In the genomic region with DNA sequence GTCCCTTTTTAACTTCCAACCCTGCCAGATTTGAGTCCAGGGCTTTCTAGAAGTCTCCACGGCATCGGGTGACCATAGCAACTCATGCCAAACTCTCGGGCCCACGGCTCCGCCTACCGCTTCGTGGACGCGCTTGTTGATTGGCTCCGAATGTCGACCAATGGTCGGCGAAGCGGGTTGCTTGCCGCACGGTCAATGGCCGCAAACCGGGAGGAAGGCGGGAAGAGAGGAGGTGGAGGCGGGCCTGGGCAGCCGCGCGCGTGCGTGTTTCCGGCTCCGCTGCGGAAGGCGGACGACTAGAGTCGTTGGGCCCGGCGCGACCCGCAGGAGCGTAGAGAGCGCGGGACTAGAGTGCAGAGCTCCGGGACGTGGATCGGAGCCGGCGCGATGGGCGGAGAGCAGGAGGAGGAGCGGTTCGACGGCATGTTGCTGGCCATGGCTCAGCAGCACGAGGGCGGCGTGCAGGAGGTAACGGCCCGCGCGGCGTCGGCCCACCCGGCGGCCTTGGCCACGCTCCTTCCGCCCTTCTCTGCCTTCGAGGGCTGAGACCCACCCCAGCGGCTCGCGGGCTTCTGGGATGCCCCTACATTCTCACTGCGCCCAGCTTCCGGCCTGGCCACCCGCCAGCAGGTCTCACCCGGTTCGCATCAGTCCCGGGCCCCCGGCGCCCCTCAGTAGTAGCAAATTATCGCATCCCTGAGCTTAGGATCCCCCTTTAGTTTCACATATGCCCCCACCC, we compare ENCODE assay signal across 1 cellular context.
TF ChIP-seq lines count a peak whose summit lies in the region.

A gene (plus strand): TSS at position 282 of the 739 bp plus-strand sequence. CDS start 106 bp downstream, at position 388.

TF ChIP-seq in HepG2, 621 proteins besides CTCF, POLR2A, EP300 and RAD21 (continued from another document and continues in another):
- TF ChIP-seq, protein P1, sequence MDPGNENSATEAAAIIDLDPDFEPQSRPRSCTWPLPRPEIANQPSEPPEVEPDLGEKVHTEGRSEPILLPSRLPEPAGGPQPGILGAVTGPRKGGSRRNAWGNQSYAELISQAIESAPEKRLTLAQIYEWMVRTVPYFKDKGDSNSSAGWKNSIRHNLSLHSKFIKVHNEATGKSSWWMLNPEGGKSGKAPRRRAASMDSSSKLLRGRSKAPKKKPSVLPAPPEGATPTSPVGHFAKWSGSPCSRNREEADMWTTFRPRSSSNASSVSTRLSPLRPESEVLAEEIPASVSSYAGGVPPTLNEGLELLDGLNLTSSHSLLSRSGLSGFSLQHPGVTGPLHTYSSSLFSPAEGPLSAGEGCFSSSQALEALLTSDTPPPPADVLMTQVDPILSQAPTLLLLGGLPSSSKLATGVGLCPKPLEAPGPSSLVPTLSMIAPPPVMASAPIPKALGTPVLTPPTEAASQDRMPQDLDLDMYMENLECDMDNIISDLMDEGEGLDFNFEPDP (CRISPR knock-in tag; conservative IDR thresholded peaks at IDR 0.05), result peak; percentile 66; the same call in 1 of the 2 replicates
- TF ChIP-seq, protein P2, sequence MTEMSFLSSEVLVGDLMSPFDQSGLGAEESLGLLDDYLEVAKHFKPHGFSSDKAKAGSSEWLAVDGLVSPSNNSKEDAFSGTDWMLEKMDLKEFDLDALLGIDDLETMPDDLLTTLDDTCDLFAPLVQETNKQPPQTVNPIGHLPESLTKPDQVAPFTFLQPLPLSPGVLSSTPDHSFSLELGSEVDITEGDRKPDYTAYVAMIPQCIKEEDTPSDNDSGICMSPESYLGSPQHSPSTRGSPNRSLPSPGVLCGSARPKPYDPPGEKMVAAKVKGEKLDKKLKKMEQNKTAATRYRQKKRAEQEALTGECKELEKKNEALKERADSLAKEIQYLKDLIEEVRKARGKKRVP (CRISPR knock-in tag; IDR thresholded peaks at IDR 0.05), result peak in 1 of 2 experiments; percentile 37; a peak in 2 of 4 replicates
- TF ChIP-seq FOXC1 (CRISPR knock-in tag; IDR thresholded peaks at IDR 0.05; ENCODE audit: borderline replicate concordance) (peak; percentile 95), SIN3A (IDR thresholded peaks at IDR 0.05; ENCODE audit: borderline replicate concordance, low read depth, low read length) (no peak; the same call in 1 of the 2 replicates), HES4 (CRISPR knock-in tag; IDR thresholded peaks at IDR 0.05; ENCODE audit: borderline replicate concordance) (peak; percentile 95), ZNF224 (CRISPR knock-in tag; IDR thresholded peaks at IDR 0.05) (peak; percentile 63; the same call in 1 of the 2 replicates), PCBP2 (optimal IDR thresholded peaks at IDR 0.05; ENCODE audit: low read depth, low read length, poor library complexity, severe bottlenecking) (no peak), KDM3A (CRISPR knock-in tag; IDR thresholded peaks at IDR 0.05; ENCODE audit: low read depth) (no peak; the same call in 1 of the 2 replicates), ATRX (CRISPR knock-in tag; IDR thresholded peaks at IDR 0.05; ENCODE audit: borderline replicate concordance) (no peak), ZNF558 (CRISPR knock-in tag; IDR thresholded peaks at IDR 0.05; ENCODE audit: borderline replicate concordance) (peak; percentile 93; the same call in 1 of the 2 replicates), ZNF10 (CRISPR knock-in tag; IDR thresholded peaks at IDR 0.05; ENCODE audit: borderline replicate concordance, low read depth) (no peak), ZNF441 (CRISPR knock-in tag; IDR thresholded peaks at IDR 0.05; ENCODE audit: borderline replicate concordance) (0 out of 2 replicates have a peak, but pooled peaks have one; percentile 13), ZNF12 (CRISPR knock-in tag; IDR thresholded peaks at IDR 0.05) (no peak), ZNF383 (CRISPR knock-in tag; IDR thresholded peaks at IDR 0.05; ENCODE audit: borderline replicate concordance) (0 out of 2 replicates have a peak, but pooled peaks have one; percentile 7), ZNF264 (CRISPR knock-in tag; IDR thresholded peaks at IDR 0.05) (0 out of 2 replicates have a peak, but pooled peaks have one; percentile 25), NAIF1 (CRISPR knock-in tag; IDR thresholded peaks at IDR 0.05; ENCODE audit: borderline replicate concordance) (peak; percentile 50; the same call in 1 of the 2 replicates), THYN1 (CRISPR knock-in tag; IDR thresholded peaks at IDR 0.05; ENCODE audit: borderline replicate concordance, low read depth) (no peak), IRX3 (CRISPR knock-in tag; IDR thresholded peaks at IDR 0.05; ENCODE audit: borderline replicate concordance, low read depth) (peak; percentile 19), ZNF841 (CRISPR knock-in tag; IDR thresholded peaks at IDR 0.05; ENCODE audit: borderline replicate concordance) (no peak), ZNF263 (CRISPR knock-in tag; IDR thresholded peaks at IDR 0.05) (peak; percentile 47; the same call in 1 of the 2 replicates), SIX4 (CRISPR knock-in tag; IDR thresholded peaks at IDR 0.05) (no peak)
- TF ChIP-seq, protein P3, sequence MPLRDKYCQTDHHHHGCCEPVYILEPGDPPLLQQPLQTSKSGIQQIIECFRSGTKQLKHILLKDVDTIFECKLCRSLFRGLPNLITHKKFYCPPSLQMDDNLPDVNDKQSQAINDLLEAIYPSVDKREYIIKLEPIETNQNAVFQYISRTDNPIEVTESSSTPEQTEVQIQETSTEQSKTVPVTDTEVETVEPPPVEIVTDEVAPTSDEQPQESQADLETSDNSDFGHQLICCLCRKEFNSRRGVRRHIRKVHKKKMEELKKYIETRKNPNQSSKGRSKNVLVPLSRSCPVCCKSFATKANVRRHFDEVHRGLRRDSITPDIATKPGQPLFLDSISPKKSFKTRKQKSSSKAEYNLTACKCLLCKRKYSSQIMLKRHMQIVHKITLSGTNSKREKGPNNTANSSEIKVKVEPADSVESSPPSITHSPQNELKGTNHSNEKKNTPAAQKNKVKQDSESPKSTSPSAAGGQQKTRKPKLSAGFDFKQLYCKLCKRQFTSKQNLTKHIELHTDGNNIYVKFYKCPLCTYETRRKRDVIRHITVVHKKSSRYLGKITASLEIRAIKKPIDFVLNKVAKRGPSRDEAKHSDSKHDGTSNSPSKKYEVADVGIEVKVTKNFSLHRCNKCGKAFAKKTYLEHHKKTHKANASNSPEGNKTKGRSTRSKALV (CRISPR knock-in tag; IDR thresholded peaks at IDR 0.05), result no peak
- TF ChIP-seq, protein P4, sequence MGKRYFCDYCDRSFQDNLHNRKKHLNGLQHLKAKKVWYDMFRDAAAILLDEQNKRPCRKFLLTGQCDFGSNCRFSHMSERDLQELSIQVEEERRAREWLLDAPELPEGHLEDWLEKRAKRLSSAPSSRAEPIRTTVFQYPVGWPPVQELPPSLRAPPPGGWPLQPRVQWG (CRISPR knock-in tag; IDR thresholded peaks at IDR 0.05; ENCODE audit: borderline replicate concordance, low read depth), result no peak
- TF ChIP-seq, protein P5, sequence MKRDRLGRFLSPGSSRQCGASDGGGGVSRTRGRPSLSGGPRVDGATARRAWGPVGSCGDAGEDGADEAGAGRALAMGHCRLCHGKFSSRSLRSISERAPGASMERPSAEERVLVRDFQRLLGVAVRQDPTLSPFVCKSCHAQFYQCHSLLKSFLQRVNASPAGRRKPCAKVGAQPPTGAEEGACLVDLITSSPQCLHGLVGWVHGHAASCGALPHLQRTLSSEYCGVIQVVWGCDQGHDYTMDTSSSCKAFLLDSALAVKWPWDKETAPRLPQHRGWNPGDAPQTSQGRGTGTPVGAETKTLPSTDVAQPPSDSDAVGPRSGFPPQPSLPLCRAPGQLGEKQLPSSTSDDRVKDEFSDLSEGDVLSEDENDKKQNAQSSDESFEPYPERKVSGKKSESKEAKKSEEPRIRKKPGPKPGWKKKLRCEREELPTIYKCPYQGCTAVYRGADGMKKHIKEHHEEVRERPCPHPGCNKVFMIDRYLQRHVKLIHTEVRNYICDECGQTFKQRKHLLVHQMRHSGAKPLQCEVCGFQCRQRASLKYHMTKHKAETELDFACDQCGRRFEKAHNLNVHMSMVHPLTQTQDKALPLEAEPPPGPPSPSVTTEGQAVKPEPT (CRISPR knock-in tag; IDR thresholded peaks at IDR 0.05; ENCODE audit: low read depth), result no peak
- TF ChIP-seq, protein P6, sequence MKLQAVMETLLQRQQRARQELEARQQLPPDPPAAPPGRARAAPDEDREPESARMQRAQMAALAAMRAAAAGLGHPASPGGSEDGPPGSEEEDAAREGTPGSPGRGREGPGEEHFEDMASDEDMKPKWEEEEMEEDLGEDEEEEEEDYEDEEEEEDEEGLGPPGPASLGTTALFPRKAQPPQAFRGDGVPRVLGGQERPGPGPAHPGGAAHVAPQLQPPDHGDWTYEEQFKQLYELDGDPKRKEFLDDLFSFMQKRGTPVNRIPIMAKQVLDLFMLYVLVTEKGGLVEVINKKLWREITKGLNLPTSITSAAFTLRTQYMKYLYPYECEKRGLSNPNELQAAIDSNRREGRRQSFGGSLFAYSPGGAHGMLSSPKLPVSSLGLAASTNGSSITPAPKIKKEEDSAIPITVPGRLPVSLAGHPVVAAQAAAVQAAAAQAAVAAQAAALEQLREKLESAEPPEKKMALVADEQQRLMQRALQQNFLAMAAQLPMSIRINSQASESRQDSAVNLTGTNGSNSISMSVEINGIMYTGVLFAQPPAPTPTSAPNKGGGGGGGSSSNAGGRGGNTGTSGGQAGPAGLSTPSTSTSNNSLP (IDR thresholded peaks at IDR 0.05; ENCODE audit: low read depth, low read length), result no peak
- TF ChIP-seq, protein P7, sequence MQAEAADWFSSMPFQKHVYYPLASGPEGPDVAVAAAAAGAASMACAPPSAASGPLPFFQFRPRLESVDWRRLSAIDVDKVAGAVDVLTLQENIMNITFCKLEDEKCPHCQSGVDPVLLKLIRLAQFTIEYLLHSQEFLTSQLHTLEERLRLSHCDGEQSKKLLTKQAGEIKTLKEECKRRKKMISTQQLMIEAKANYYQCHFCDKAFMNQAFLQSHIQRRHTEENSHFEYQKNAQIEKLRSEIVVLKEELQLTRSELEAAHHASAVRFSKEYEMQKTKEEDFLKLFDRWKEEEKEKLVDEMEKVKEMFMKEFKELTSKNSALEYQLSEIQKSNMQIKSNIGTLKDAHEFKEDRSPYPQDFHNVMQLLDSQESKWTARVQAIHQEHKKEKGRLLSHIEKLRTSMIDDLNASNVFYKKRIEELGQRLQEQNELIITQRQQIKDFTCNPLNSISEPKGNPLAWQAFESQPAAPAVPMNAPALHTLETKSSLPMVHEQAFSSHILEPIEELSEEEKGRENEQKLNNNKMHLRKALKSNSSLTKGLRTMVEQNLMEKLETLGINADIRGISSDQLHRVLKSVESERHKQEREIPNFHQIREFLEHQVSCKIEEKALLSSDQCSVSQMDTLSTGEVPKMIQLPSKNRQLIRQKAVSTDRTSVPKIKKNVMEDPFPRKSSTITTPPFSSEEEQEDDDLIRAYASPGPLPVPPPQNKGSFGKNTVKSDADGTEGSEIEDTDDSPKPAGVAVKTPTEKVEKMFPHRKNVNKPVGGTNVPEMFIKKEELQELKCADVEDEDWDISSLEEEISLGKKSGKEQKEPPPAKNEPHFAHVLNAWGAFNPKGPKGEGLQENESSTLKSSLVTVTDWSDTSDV (CRISPR knock-in tag; IDR thresholded peaks at IDR 0.05), result peak; percentile 84; the same call in 1 of the 2 replicates
- TF ChIP-seq, protein P8, sequence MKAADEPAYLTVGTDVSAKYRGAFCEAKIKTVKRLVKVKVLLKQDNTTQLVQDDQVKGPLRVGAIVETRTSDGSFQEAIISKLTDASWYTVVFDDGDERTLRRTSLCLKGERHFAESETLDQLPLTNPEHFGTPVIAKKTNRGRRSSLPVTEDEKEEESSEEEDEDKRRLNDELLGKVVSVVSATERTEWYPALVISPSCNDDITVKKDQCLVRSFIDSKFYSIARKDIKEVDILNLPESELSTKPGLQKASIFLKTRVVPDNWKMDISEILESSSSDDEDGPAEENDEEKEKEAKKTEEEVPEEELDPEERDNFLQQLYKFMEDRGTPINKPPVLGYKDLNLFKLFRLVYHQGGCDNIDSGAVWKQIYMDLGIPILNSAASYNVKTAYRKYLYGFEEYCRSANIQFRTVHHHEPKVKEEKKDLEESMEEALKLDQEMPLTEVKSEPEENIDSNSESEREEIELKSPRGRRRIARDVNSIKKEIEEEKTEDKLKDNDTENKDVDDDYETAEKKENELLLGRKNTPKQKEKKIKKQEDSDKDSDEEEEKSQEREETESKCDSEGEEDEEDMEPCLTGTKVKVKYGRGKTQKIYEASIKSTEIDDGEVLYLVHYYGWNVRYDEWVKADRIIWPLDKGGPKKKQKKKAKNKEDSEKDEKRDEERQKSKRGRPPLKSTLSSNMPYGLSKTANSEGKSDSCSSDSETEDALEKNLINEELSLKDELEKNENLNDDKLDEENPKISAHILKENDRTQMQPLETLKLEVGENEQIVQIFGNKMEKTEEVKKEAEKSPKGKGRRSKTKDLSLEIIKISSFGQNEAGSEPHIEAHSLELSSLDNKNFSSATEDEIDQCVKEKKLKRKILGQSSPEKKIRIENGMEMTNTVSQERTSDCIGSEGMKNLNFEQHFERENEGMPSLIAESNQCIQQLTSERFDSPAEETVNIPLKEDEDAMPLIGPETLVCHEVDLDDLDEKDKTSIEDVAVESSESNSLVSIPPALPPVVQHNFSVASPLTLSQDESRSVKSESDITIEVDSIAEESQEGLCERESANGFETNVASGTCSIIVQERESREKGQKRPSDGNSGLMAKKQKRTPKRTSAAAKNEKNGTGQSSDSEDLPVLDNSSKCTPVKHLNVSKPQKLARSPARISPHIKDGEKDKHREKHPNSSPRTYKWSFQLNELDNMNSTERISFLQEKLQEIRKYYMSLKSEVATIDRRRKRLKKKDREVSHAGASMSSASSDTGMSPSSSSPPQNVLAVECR (CRISPR knock-in tag; IDR thresholded peaks at IDR 0.05; ENCODE audit: borderline replicate concordance), result peak; percentile 95
